22 cellular contexts compared by ENCODE assay signal in genomic region chrX:45907776-45908175, GRCh38.
DNase-seq lines count a peak whose midpoint lies in the region; ATAC-seq and TF ChIP-seq lines count a peak whose summit lies in the region.
"Had no signal": no experiment of that assay in that cellular context is flagged by ENCODE, and none has a peak within 500 bp of the region (broad histone marks: within the 10 kb centered on the region; RNA-seq: fewer than 3 reads in every experiment).

No MANE protein-coding gene starts in this region.

- H3K4me3 Mint-ChIP-seq in GM23338, result peak overlapping the region; percentile 49
- H3K4me3 Mint-ChIP-seq in neural crest cell, result no peak overlapping the region
- H3K4me3 Mint-ChIP-seq: CD4-positive, CD25-positive, alpha-beta regulatory T cell; HFFc6; T-cell had no signal

- H3K9me3 Mint-ChIP-seq in GM23338 (no peaks in the 10 kb centered on the region), neural crest cell (no peaks in the 10 kb centered on the region)
- H3K9me3 Mint-ChIP-seq: HFFc6, T-cell had no signal

- no peaks in the 10 kb centered on the region for H3K9me3 ChIP-seq in tibial artery
- H3K9me3 ChIP-seq: BLaER1, HAP-1, MG63 had no signal

- H3K27ac Mint-ChIP-seq in GM23338, result peak overlapping the region; percentile 94
- peak overlapping the region; percentile 13 for H3K27ac Mint-ChIP-seq in neural crest cell (ENCODE audit: unreplicated experiment)
- H3K27ac Mint-ChIP-seq: HFFc6, T-cell had no signal

- TF ChIP-seq CTCF in GM23338 (conservative IDR thresholded peaks at IDR 0.05; ENCODE audit: low read depth in 2 of 2) (no peak), neural crest cell (conservative IDR thresholded peaks at IDR 0.05) (no peak), tibial artery (IDR thresholded peaks at IDR 0.05) (no peak)

- no peaks in the 10 kb centered on the region for H3K9me2 ChIP-seq in GM23338 (ENCODE audit: insufficient read depth)

- no peak for TF ChIP-seq POLR2A in erythroblast (IDR thresholded peaks at IDR 0.05; ENCODE audit: low read length)

- peaks cover 7% of the 10 kb centered on the region; the same call in 1 of the 2 replicates for H3F3A ChIP-seq in GM23338 (replicated peaks; ENCODE audit: low read depth)

- no peaks in the 10 kb centered on the region; the same call in 1 of the 2 replicates for H3K79me2 ChIP-seq in GM23338 (replicated peaks; ENCODE audit: insufficient read depth)

- DNase-seq in GM23338 (ENCODE audit: low spot score) (peak; percentile 40), OCI-M1 (lab: John Stamatoyannopoulos, UW) (peak; percentile 4), erythroblast (lab: John Stamatoyannopoulos, UW) (peak; percentile 13 to 71), neural crest cell (ENCODE audit: low read depth, low spot score) (no peak), tibial artery (no peak), NCI-H748 treated with DMSO at 0.1 percent for 48 hours (lab: John Stamatoyannopoulos, UW) (no peak)
- DNase-seq: CD4-positive, CD25-positive, alpha-beta regulatory T cell; GDM1; HFFc6; MG63; NCI-H1694; NCI-H2029 treated with DMSO at 0.1 percent for 48 hours; NCI-H2227 treated with DMSO at 0.1 percent for 48 hours; NCI-H526 treated with DMSO at 0.1 percent for 48 hours; SHP77; T-cell had no signal

- H3K4me1 Mint-ChIP-seq in GM23338 (peaks cover 40% of the 10 kb centered on the region), neural crest cell (peaks cover 8% of the 10 kb centered on the region)
- H3K4me1 Mint-ChIP-seq: CD4-positive, CD25-positive, alpha-beta regulatory T cell had no signal

- H3K4me3 ChIP-seq in GM23338 (peak overlapping the region; percentile 43; the same call in 1 of the 2 replicates), tibial artery (no peak overlapping the region)
- H3K4me3 ChIP-seq: BLaER1, GM12878, HAP-1, MG63 had no signal

- H2AFZ ChIP-seq in GM23338, result no peak overlapping the region

- intact Hi-C loops in tibial artery (cut with DNase I; ENCODE audit: low total_unique reads), result no loop called here

- peak overlapping the region; percentile 72 for H3K4me2 ChIP-seq in GM23338
- H3K4me2 ChIP-seq: BLaER1 had no signal

- H3K27ac ChIP-seq in GM23338 (ENCODE audit: low read depth) (peak overlapping the region; percentile 97), tibial artery (no peak overlapping the region)
- H3K27ac ChIP-seq: BLaER1, RWPE1 had no signal

- ATAC-seq in GM23338 (no peak; the same call in 2 of the 3 replicates), HG02588 (IDR thresholded peaks at IDR 0.05; ENCODE audit: unreplicated experiment) (no peak)
- ATAC-seq: GM12878, Panc1, T-cell had no signal

- 0 out of 2 replicates have a peak, but pooled peaks cover 11% of the 10 kb centered on the region for H3K4me1 ChIP-seq in GM23338 (ENCODE audit: insufficient read depth)
- H3K4me1 ChIP-seq in tibial artery, result no peaks in the 10 kb centered on the region
- H3K4me1 ChIP-seq: BLaER1 had no signal

- H3K36me3 Mint-ChIP-seq in GM23338 (ENCODE audit: low read depth), result no peaks in the 10 kb centered on the region
- no peaks in the 10 kb centered on the region for H3K36me3 Mint-ChIP-seq in neural crest cell (ENCODE audit: low read depth)
- H3K36me3 Mint-ChIP-seq: CD4-positive, CD25-positive, alpha-beta regulatory T cell; T-cell had no signal

- H3K27me3 ChIP-seq in GM23338 (ENCODE audit: insufficient read depth) (no peaks in the 10 kb centered on the region), tibial artery (no peaks in the 10 kb centered on the region)
- H3K27me3 ChIP-seq: BLaER1, MG63 had no signal

- H3K27me3 Mint-ChIP-seq in GM23338 (ENCODE audit: insufficient read depth, low read depth, poor library complexity) (peaks cover 4% of the 10 kb centered on the region), neural crest cell (ENCODE audit: low read depth) (no peaks in the 10 kb centered on the region)
- H3K27me3 Mint-ChIP-seq: CD4-positive, CD25-positive, alpha-beta regulatory T cell had no signal

- H4K20me1 ChIP-seq in GM23338 (replicated peaks; ENCODE audit: insufficient read depth), result no peaks in the 10 kb centered on the region
- H4K20me1 ChIP-seq: BLaER1 had no signal

- H3K36me3 ChIP-seq in GM23338 (ENCODE audit: insufficient read depth) (no peaks in the 10 kb centered on the region), tibial artery (no peaks in the 10 kb centered on the region)
- H3K36me3 ChIP-seq: BLaER1, HAP-1, MG63 had no signal

TF ChIP-seq in GM23338, 12 proteins besides CTCF, POLR2A, EP300 and RAD21 (continues in another document):
- TF ChIP-seq CREB1 (CRISPR knock-in tag; IDR thresholded peaks at IDR 0.05; ENCODE audit: low read depth) (no peak), EZH2 (IDR thresholded peaks at IDR 0.05; ENCODE audit: low read depth, unreplicated experiment) (no peak), STAT1 (IDR thresholded peaks at IDR 0.05; ENCODE audit: unreplicated experiment) (no peak), JUNB (IDR thresholded peaks at IDR 0.05; ENCODE audit: unreplicated experiment) (no peak), ZNF462 (CRISPR knock-in tag; IDR thresholded peaks at IDR 0.05) (no peak), EZH2phosphoT487 (IDR thresholded peaks at IDR 0.05; ENCODE audit: unreplicated experiment) (no peak)

Comparison
In these comparisons a context has a peak if more than half of its experiments do, and no peak if none do; other contexts are left out.
1. DNase-seq: peak in GM23338 (single experiment), OCI-M1 (single experiment) and erythroblast (2 of 2); none in neural crest cell (single experiment), tibial artery (0 of 2) and NCI-H748 treated with DMSO at 0.1 percent for 48 hours (single experiment).